ENCODE assay signal across 20 cellular contexts in genomic region chr15:77786181-77786890, GRCh38.
A peak's percentile ranks its signal among the peaks of the same experiment; 100 is the strongest.
DNase-seq lines count a peak whose midpoint lies in the region; ATAC-seq, FAIRE-seq and TF ChIP-seq lines count a peak whose summit lies in the region.
"Had no signal": no experiment of that assay in that cellular context is flagged by ENCODE, and none has a peak within 500 bp of the region (broad histone marks: within the 10 kb centered on the region; RNA-seq: fewer than 3 reads in every experiment).

No MANE protein-coding gene starts in this region.

- H3K79me1 ChIP-seq in H9 (ENCODE audit: insufficient read depth, low read depth, low read length, poor library complexity, severe bottlenecking) = no peaks in the 10 kb centered on the region
- H3K79me1 ChIP-seq in H1 (ENCODE audit: low read depth, low read length) = no peaks in the 10 kb centered on the region; the same call in 1 of the 2 replicates

- no peak overlapping the region for H2AFZ ChIP-seq in H9 (ENCODE audit: low read length)
- no peak overlapping the region for H2AFZ ChIP-seq in H1 (ENCODE audit: low read length)

- no peak for TF ChIP-seq RAD21 in H1 (IDR thresholded peaks at IDR 0.05 in 1 of 2, conservative IDR thresholded peaks at IDR 0.05 in 1 of 2; ENCODE audit: low read depth in 2 of 2, low read length in 2 of 2)

- no peak for TF ChIP-seq POLR2A in H1 (IDR thresholded peaks at IDR 0.05; ENCODE audit: control extremely low read depth in 1 of 2, low read depth in 2 of 2, low read length in 2 of 2)

- no peak overlapping the region for H2BK12ac ChIP-seq in H9 (ENCODE audit: insufficient read length, low read depth, low read length)
- peak overlapping the region; percentile 64; the same call in 1 of the 2 replicates for H2BK12ac ChIP-seq in H1 (ENCODE audit: low read depth, low read length)

- no peak overlapping the region for H2BK20ac ChIP-seq in H9 (ENCODE audit: low read depth, low read length, poor library complexity, severe bottlenecking)
- H2BK20ac ChIP-seq in H1 (ENCODE audit: low read length) = no peak overlapping the region

- TF ChIP-seq CTCF in heart right ventricle (IDR thresholded peaks at IDR 0.05) (no peak), H9 (conservative IDR thresholded peaks at IDR 0.05) (no peak), H1 (IDR thresholded peaks at IDR 0.05; ENCODE audit: control extremely low read depth in 1 of 3, insufficient read depth in 1 of 3, low read depth in 1 of 3, low read length in 3 of 3) (no peak), psoas muscle (IDR thresholded peaks at IDR 0.05) (no peak)

- H3K14ac ChIP-seq in H9 (ENCODE audit: insufficient read depth, low read length) (0 out of 2 replicates have a peak overlapping the region, but pooled peaks have one; percentile 26), H1 (ENCODE audit: insufficient read length) (no peak overlapping the region)

- H3K56ac ChIP-seq in H9 (ENCODE audit: insufficient read length, low read depth, low read length) (no peak overlapping the region), H1 (replicated peaks; ENCODE audit: insufficient read length, low read depth, low read length) (no peak overlapping the region)

- H3K23me2 ChIP-seq in H9 (ENCODE audit: insufficient read length, low read depth, low read length, poor library complexity, severe bottlenecking) = no peaks in the 10 kb centered on the region
- H3K23me2 ChIP-seq in H1 (ENCODE audit: low read depth, low read length) = 0 out of 2 replicates have a peak, but pooled peaks cover 1% of the 10 kb centered on the region

- H3T11ph ChIP-seq in H9 (ENCODE audit: low read length) = no peak overlapping the region

- H2BK120ac ChIP-seq in H9 (ENCODE audit: low read depth, low read length, poor library complexity, severe bottlenecking) (no peak overlapping the region), H1 (replicated peaks; ENCODE audit: low read depth, low read length) (no peak overlapping the region)

- peaks cover under 1% of the 10 kb centered on the region for H3K27me3 Mint-ChIP-seq in H9 (ENCODE audit: low read depth)

- H4K8ac ChIP-seq in H9 (replicated peaks; ENCODE audit: insufficient read length, low read depth, low read length) (no peak overlapping the region), H1 (ENCODE audit: extremely low read depth, insufficient read depth, low read length) (peak overlapping the region; percentile 12; the same call in 1 of the 2 replicates)

- H4K5ac ChIP-seq in H9 (ENCODE audit: insufficient read length, low read depth, low read length) (no peak overlapping the region), H1 (ENCODE audit: insufficient read length, low read depth, low read length) (no peak overlapping the region)

- no peak overlapping the region for H3K4me3 Mint-ChIP-seq in H9
- H3K4me3 Mint-ChIP-seq: B cell; CD8-positive, alpha-beta T cell; IgD-negative memory B cell had no signal

- no peak overlapping the region for H2BK15ac ChIP-seq in H9 (ENCODE audit: low read depth, low read length)
- H2BK15ac ChIP-seq in H1 (ENCODE audit: low read length) = no peak overlapping the region

- no peak for TF ChIP-seq EP300 in H1 (IDR thresholded peaks at IDR 0.05; ENCODE audit: borderline replicate concordance in 1 of 2, low read depth in 2 of 2, low read length in 2 of 2)

- no peaks in the 10 kb centered on the region for H3K4me1 ChIP-seq in heart right ventricle
- no peaks in the 10 kb centered on the region for H3K4me1 ChIP-seq in H9 (ENCODE audit: insufficient read depth, low read length)
- H3K4me1 ChIP-seq in H1 (replicated peaks in 1 of 4; ENCODE audit: control insufficient read depth in 3 of 4, insufficient read depth in 4 of 4, low read length in 3 of 4) = peaks cover 0 to 10% (median 7%) of the 10 kb centered on the region in 4 experiments; a peak in 6 of 7 replicates
- H3K4me1 ChIP-seq in psoas muscle = no peaks in the 10 kb centered on the region

- H3K79me2 ChIP-seq in H9 (ENCODE audit: insufficient read depth, low read length) (no peaks in the 10 kb centered on the region), H1 (ENCODE audit: control insufficient read depth in 1 of 2, insufficient read depth in 2 of 2, low read length in 2 of 2) (no peaks in the 10 kb centered on the region)

- no peaks in the 10 kb centered on the region for H4K20me1 ChIP-seq in H9 (ENCODE audit: control insufficient read depth, insufficient read depth, insufficient read length)
- H4K20me1 ChIP-seq in H1 (replicated peaks in 1 of 2; ENCODE audit: control insufficient read depth in 1 of 2, insufficient read depth in 2 of 2, low read length in 2 of 2) = no peaks in the 10 kb centered on the region

- FAIRE-seq in H1 (lab: Jason Lieb, UNC) = no peak
- FAIRE-seq: GM12878, HepG2 had no signal

- H3K23ac ChIP-seq in H9 (ENCODE audit: insufficient read length, low read depth, low read length) (no peak overlapping the region), H1 (ENCODE audit: insufficient read length) (no peak overlapping the region)

- ATAC-seq in Right ventricle myocardium inferior = no peak
- no peak for ATAC-seq in heart right ventricle
- peak in 3 of 4 donors; percentile 29 to 51 (median 29) for ATAC-seq in psoas muscle
- no peak for ATAC-seq in HG03139 (IDR thresholded peaks at IDR 0.05; ENCODE audit: unreplicated experiment)
- ATAC-seq: CD8-positive, alpha-beta T cell; GM12878; HepG2 had no signal

- H3K36me3 Mint-ChIP-seq in H9 (ENCODE audit: insufficient read depth in 1 of 3, low read depth in 3 of 3) = no peaks in the 10 kb centered on the region
- H3K36me3 Mint-ChIP-seq: CD8-positive, alpha-beta T cell; IgD-negative memory B cell had no signal

- H2BK5ac ChIP-seq in H9 (ENCODE audit: insufficient read length, low read length) (no peak overlapping the region), H1 (ENCODE audit: low read depth, low read length) (peak overlapping the region; percentile 68; the same call in 1 of the 2 replicates)

- H3K27me3 ChIP-seq in heart right ventricle (peaks cover 0 to 49% (median 33%) of the 10 kb centered on the region in 7 donors), H9 (ENCODE audit: insufficient read depth, low read length) (no peaks in the 10 kb centered on the region), H1 (replicated peaks in 1 of 4; ENCODE audit: control insufficient read depth in 3 of 4, extremely low read depth in 1 of 4, insufficient read depth in 3 of 4, low read length in 3 of 4) (no peaks in the 10 kb centered on the region), psoas muscle (ENCODE audit: insufficient read depth in 3 of 3, low read length in 2 of 3) (peaks cover 0 to 8% (median 1%) of the 10 kb centered on the region in 3 donors)
- H3K27me3 ChIP-seq: BLaER1 treated with 17β-estradiol and CSF1 and Interleukin-3, amounts not matched to agents 10 nM and 100 nM had no signal

- H3K4me3 ChIP-seq in heart right ventricle = no peak overlapping the region
- no peak overlapping the region for H3K4me3 ChIP-seq in H1 (ENCODE audit: extremely low read depth in 1 of 4, insufficient read depth in 2 of 4, low read depth in 3 of 4, low read length in 4 of 4)
- no peak overlapping the region for H3K4me3 ChIP-seq in psoas muscle
- H3K4me3 ChIP-seq: BLaER1 treated with 17β-estradiol and CSF1 and Interleukin-3, amounts not matched to agents 10 nM and 100 nM; GM12878 had no signal

- H2AK5ac ChIP-seq in H9 (ENCODE audit: insufficient read length, low read length) = no peak overlapping the region
- H2AK5ac ChIP-seq in H1 (ENCODE audit: low read depth, low read length) = no peak overlapping the region

- H3K4me1 Mint-ChIP-seq in H9 = peaks cover 18 to 58% of the 10 kb centered on the region in 2 experiments
- H3K4me1 Mint-ChIP-seq: B cell, IgD-negative memory B cell had no signal

- H3K18ac ChIP-seq in H9 (ENCODE audit: insufficient read length, low read depth, low read length) (no peak overlapping the region), H1 (ENCODE audit: extremely low read depth, low read length) (peak overlapping the region; percentile 32; the same call in 1 of the 2 replicates)

- no peak overlapping the region for H3K4me2 ChIP-seq in H9 (ENCODE audit: insufficient read depth, insufficient read length, low read length)
- H3K4me2 ChIP-seq in H1 (ENCODE audit: insufficient read depth in 1 of 2, low read depth in 2 of 2, low read length in 2 of 2) = no peak overlapping the region

- H3K27ac ChIP-seq in heart right ventricle (no peak overlapping the region), H9 (ENCODE audit: insufficient read length, low read depth, low read length) (no peak overlapping the region), H1 (ENCODE audit: low read depth, low read length) (no peak overlapping the region), psoas muscle (no peak overlapping the region)
- H3K27ac ChIP-seq: BLaER1 treated with 17β-estradiol and CSF1 and Interleukin-3, amounts not matched to agents 10 nM and 100 nM had no signal

- H3K9ac ChIP-seq in H9 (ENCODE audit: extremely low read depth, insufficient read length, low read length) (no peak overlapping the region), H1 (replicated peaks in 1 of 4; ENCODE audit: extremely low read depth in 1 of 4, low read depth in 3 of 4, low read length in 3 of 4) (no peak overlapping the region)
- H3K9ac ChIP-seq: BLaER1 treated with 17β-estradiol and CSF1 and Interleukin-3, amounts not matched to agents 10 nM and 100 nM had no signal

- CTCF ChIA-PET in H1 (lab: Charles Lee; ENCODE audit: partially characterized antibody) = interaction anchor here (0.6 to 9.3 kb wide), 18 partner anchors 12 to 1376 kb away, joined by 3 to 78 read pairs (median 9); no protein-coding TSS in a partner anchor

- peak; percentile 60 for DNase-seq in Right ventricle myocardium inferior (ENCODE audit: missing footprints)
- no peak for DNase-seq in heart right ventricle
- DNase-seq in H9 = no peak
- no peak for DNase-seq in H1 (ENCODE audit: low read depth in 1 of 2, low spot score in 2 of 2)
- DNase-seq in psoas muscle = no peak
- no peak for DNase-seq in NCI-H2081 (lab: John Stamatoyannopoulos, UW)
- DNase-seq in COR-L47 (lab: John Stamatoyannopoulos, UW) = no peak
- DNase-seq: 8988T; CD8-positive, alpha-beta T cell; DMS 273 treated with DMSO at 0.1 percent for 48 hours; DMS53; DND-41; EL; HCEC 1CT had no signal

- POLR2A ChIA-PET in H1 (lab: Charles Lee; ENCODE audit: partially characterized antibody) = no interaction called here

- H3K36me3 ChIP-seq in heart right ventricle = no peaks in the 10 kb centered on the region
- H3K36me3 ChIP-seq in H1 (ENCODE audit: control insufficient read depth in 2 of 4, insufficient read depth in 4 of 4, low read length in 3 of 4) = no peaks in the 10 kb centered on the region
- H3K36me3 ChIP-seq in psoas muscle (ENCODE audit: insufficient read depth in 1 of 2, low read depth in 1 of 2) = no peaks in the 10 kb centered on the region
- H3K36me3 ChIP-seq: BLaER1 treated with 17β-estradiol and CSF1 and Interleukin-3, amounts not matched to agents 10 nM and 100 nM had no signal

- intact Hi-C loops in Right ventricle myocardium inferior (cut with DNase I) = no loop called here
- intact Hi-C loops in heart right ventricle (cut with DNase I) = no loop called here
- intact Hi-C loops in psoas muscle (cut with DNase I) = no loop called here

- WGBS in heart right ventricle, 2 donors = 69 to 73% methylated on average over 11 of the region's 11 CpGs
- no CpG with 5 or more reads among the region's 11 CpGs for WGBS in H9 (ENCODE audit: extremely low coverage, insufficient read length, low lambda C conversion rate)
- 96% methylated on average over 11 of the region's 11 CpGs; no CpG with 5 or more reads in 1 of the 2 experiments for WGBS in H1 (ENCODE audit: extremely low coverage in 1 of 2, insufficient coverage in 1 of 2, insufficient read length in 1 of 2, insufficient replicate concordance in 2 of 2, low coverage in 1 of 2, low lambda C conversion rate in 2 of 2, missing lambda C conversion rate in 1 of 2), 2 experiments
- WGBS in psoas muscle, 3 donors = 27 to 41% (median 37%) methylated on average over 11 of the region's 11 CpGs

- H4K91ac ChIP-seq in H9 (ENCODE audit: insufficient read length, low read depth, low read length) (no peak overlapping the region), H1 (replicated peaks; ENCODE audit: insufficient read length, low read length) (peak overlapping the region; percentile 77)

- H3K9me3 Mint-ChIP-seq in H9 = no peaks in the 10 kb centered on the region
- H3K9me3 Mint-ChIP-seq: CD8-positive, alpha-beta T cell had no signal

- H3K4ac ChIP-seq in H9 (ENCODE audit: low read depth, low read length) = no peak overlapping the region
- H3K4ac ChIP-seq in H1 (replicated peaks; ENCODE audit: insufficient read length, low read depth, low read length) = no peak overlapping the region

- H3K9me3 ChIP-seq in heart right ventricle = no peaks in the 10 kb centered on the region
- no peaks in the 10 kb centered on the region for H3K9me3 ChIP-seq in H9 (ENCODE audit: control insufficient read depth, low read depth, low read length)
- no peaks in the 10 kb centered on the region for H3K9me3 ChIP-seq in H1 (ENCODE audit: insufficient read depth in 2 of 2, low read depth in 1 of 2, low read length in 1 of 2)
- H3K9me3 ChIP-seq in psoas muscle = no peaks in the 10 kb centered on the region
- H3K9me3 ChIP-seq: BLaER1 treated with 17β-estradiol and CSF1 and Interleukin-3, amounts not matched to agents 10 nM and 100 nM had no signal

- H3K27ac Mint-ChIP-seq in H9 = no peak overlapping the region
- H3K27ac Mint-ChIP-seq: B cell; CD8-positive, alpha-beta T cell; IgD-negative memory B cell had no signal

Comparison
In these comparisons a context has a peak if more than half of its experiments do, and no peak if none do; other contexts are left out.
1. ATAC-seq: peak in psoas muscle (3 of 4); none in Right ventricle myocardium inferior (single experiment), heart right ventricle (0 of 8) and HG03139 (single experiment).